10 cellular contexts compared by ENCODE assay signal in genomic region chr6:81241717-81242116, GRCh38.
DNase-seq lines count a peak whose midpoint lies in the region; ATAC-seq and TF ChIP-seq lines count a peak whose summit lies in the region.
"Had no signal": no experiment of that assay in that cellular context is flagged by ENCODE, and none has a peak within 500 bp of the region (broad histone marks: within the 10 kb centered on the region; RNA-seq: fewer than 3 reads in every experiment).

No MANE protein-coding gene starts in this region.

- WGBS in hepatocyte (ENCODE audit: low lambda C conversion rate, missing lambda C conversion rate) = 44% methylated on average over 2 of the region's 2 CpGs

- H3K4me1 Mint-ChIP-seq in natural killer cell = no peaks in the 10 kb centered on the region
- H3K4me1 Mint-ChIP-seq: activated naive CD4-positive, alpha-beta T cell treated with anti-CD3 and anti-CD28 coated beads, Interleukin-2, amount 50 U/mL, for 24 hours had no signal

- H3K4me3 ChIP-seq in AG04449 (ENCODE audit: low read depth, low read length) (no peak overlapping the region), HCT116 (replicated peaks in 1 of 2; ENCODE audit: low read depth in 1 of 2, low read length in 2 of 2) (no peak overlapping the region), hepatocyte (no peak overlapping the region)
- H3K4me3 ChIP-seq: K562 had no signal

- H3K4me3 Mint-ChIP-seq in natural killer cell = no peak overlapping the region
- H3K4me3 Mint-ChIP-seq: activated naive CD4-positive, alpha-beta T cell treated with anti-CD3 and anti-CD28 coated beads, Interleukin-2, amount 50 U/mL, for 24 hours had no signal

- H4K20me1 ChIP-seq in HCT116 (ENCODE audit: insufficient read depth) = no peaks in the 10 kb centered on the region
- H4K20me1 ChIP-seq in hepatocyte (ENCODE audit: insufficient read depth, poor library complexity, severe bottlenecking) = no peaks in the 10 kb centered on the region

- RAD21 ChIA-PET in HCT116 (lab: Charles Lee; ENCODE audit: low non-redundant PET in 1 of 2, low total read pairs in 2 of 2, uncharacterized antibody in 2 of 2, unreplicated experiment in 2 of 2) = interaction anchor here in 1 of 2 experiments (0.6 kb wide), 1 partner anchor 512 kb away, joined by 3 read pairs; no protein-coding TSS in a partner anchor

- H3K36me3 Mint-ChIP-seq in natural killer cell = no peaks in the 10 kb centered on the region
- H3K36me3 Mint-ChIP-seq: activated naive CD4-positive, alpha-beta T cell treated with anti-CD3 and anti-CD28 coated beads, Interleukin-2, amount 50 U/mL, for 24 hours had no signal

- H3K4me2 ChIP-seq in HCT116 (ENCODE audit: low read length) = no peak overlapping the region
- no peak overlapping the region for H3K4me2 ChIP-seq in hepatocyte

- POLR2A ChIA-PET in AG04449 (lab: Yijun Ruan, JAX) (interaction anchor here (1.5 kb wide), 1 partner anchor 512 kb away, joined by 3 read pairs; no protein-coding TSS in a partner anchor), HCT116 (lab: Charles Lee) (no interaction called here)

- no peak overlapping the region for H3K27ac Mint-ChIP-seq in natural killer cell
- H3K27ac Mint-ChIP-seq: activated naive CD4-positive, alpha-beta T cell treated with anti-CD3 and anti-CD28 coated beads, Interleukin-2, amount 50 U/mL, for 24 hours had no signal

- no peaks in the 10 kb centered on the region for H3K4me1 ChIP-seq in HCT116 (ENCODE audit: control insufficient read depth in 1 of 2, insufficient read depth in 2 of 2, low read length in 2 of 2)
- H3K4me1 ChIP-seq in hepatocyte (ENCODE audit: insufficient read depth) = no peaks in the 10 kb centered on the region

- BruUV-seq in HCT116 (replicated peaks; lab: Mats Ljungman, UMichigan) = no TSS peak

- intact Hi-C loops in HCT116 (cut with micrococcal nuclease) (loop anchor here (5.0 to 10.0 kb wide), 4 partner anchors 226 to 1109 kb away; partner anchors contain the start of gene TENT5A), natural killer cell (cut with micrococcal nuclease) (no loop called here)

- no peak overlapping the region for H3K27ac ChIP-seq in HCT116 (ENCODE audit: low read depth, low read length)
- no peak overlapping the region for H3K27ac ChIP-seq in hepatocyte

- H3K9ac ChIP-seq in HCT116 (ENCODE audit: low read length) = no peak overlapping the region

- no peaks in the 10 kb centered on the region for H3K9me2 ChIP-seq in HCT116 (ENCODE audit: insufficient read depth)
- H3K9me2 ChIP-seq in hepatocyte (replicated peaks; ENCODE audit: insufficient read depth) = no peaks in the 10 kb centered on the region

- H3K9me3 ChIP-seq in HCT116 (ENCODE audit: control insufficient read depth in 1 of 2, insufficient read depth in 1 of 2, low read depth in 1 of 2, low read length in 2 of 2) = no peaks in the 10 kb centered on the region
- no peaks in the 10 kb centered on the region for H3K9me3 ChIP-seq in hepatocyte (ENCODE audit: low read depth)

- in situ Hi-C loops in SK-MEL-5 (cut with HindIII; ENCODE audit: low pct_unique_long_range_greater_than_20kb, low sequenced_read_pairs) = no loop called here

- DNase-seq in AG04449 (ENCODE audit: low read depth, low spot score) = peak; percentile 28
- DNase-seq in HCT116 (ENCODE audit: low read depth, low spot score) = peak; percentile 27
- peak; percentile 68 for DNase-seq in SK-MEL-5 (ENCODE audit: low read depth, low spot score)
- peak; percentile 70 for DNase-seq in hepatocyte (ENCODE audit: low spot score)
- DNase-seq in natural killer cell = no peak
- DNase-seq in activated naive CD4-positive, alpha-beta T cell (lab: John Stamatoyannopoulos, UW) = no peak

- no peaks in the 10 kb centered on the region for H3K27me3 Mint-ChIP-seq in natural killer cell (ENCODE audit: low read depth in 2 of 2)
- H3K27me3 Mint-ChIP-seq: activated naive CD4-positive, alpha-beta T cell treated with anti-CD3 and anti-CD28 coated beads, Interleukin-2, amount 50 U/mL, for 24 hours had no signal

- peak; percentile 31 for TF ChIP-seq CTCF in AG04449 (IDR thresholded peaks at IDR 0.05; ENCODE audit: insufficient read depth, low read length, missing control alignments)
- TF ChIP-seq CTCF in HCT116 (IDR thresholded peaks at IDR 0.05 in 2 of 3, conservative IDR thresholded peaks at IDR 0.05 in 1 of 3; ENCODE audit: borderline replicate concordance in 1 of 3, insufficient read depth in 1 of 3, low read depth in 2 of 3, low read length in 2 of 3) = peak; percentile 37 to 56 (median 54); a peak in 5 of 6 replicates
- peak; percentile 63 for TF ChIP-seq CTCF in hepatocyte (IDR thresholded peaks at IDR 0.05; ENCODE audit: poor library complexity)
- TF ChIP-seq CTCF in natural killer cell (IDR thresholded peaks at IDR 0.05) = no peak

- H3K36me3 ChIP-seq in HCT116 (ENCODE audit: control insufficient read depth in 1 of 2, insufficient read depth in 2 of 2, low read length in 2 of 2) = no peaks in the 10 kb centered on the region
- no peaks in the 10 kb centered on the region for H3K36me3 ChIP-seq in hepatocyte (replicated peaks; ENCODE audit: insufficient read depth, low read depth)

- H3K9me3 Mint-ChIP-seq in natural killer cell = peaks cover 2 to 4% of the 10 kb centered on the region in 2 donors
- H3K9me3 Mint-ChIP-seq: activated naive CD4-positive, alpha-beta T cell treated with anti-CD3 and anti-CD28 coated beads, Interleukin-2, amount 50 U/mL, for 24 hours had no signal

- H3K27me3 ChIP-seq in HCT116 (ENCODE audit: insufficient read depth, low read length) (no peaks in the 10 kb centered on the region), hepatocyte (no peaks in the 10 kb centered on the region)

- CTCF ChIA-PET in AG04449 (lab: Yijun Ruan, JAX) = interaction anchor here (0.8 to 2.2 kb wide), 5 partner anchors 13 to 767 kb away, joined by 3 to 5 read pairs (median 3); no protein-coding TSS in a partner anchor
- CTCF ChIA-PET in HCT116 (lab: Charles Lee) = interaction anchor here (0.6 to 1.0 kb wide), 6 partner anchors 9 to 512 kb away, joined by 3 to 6 read pairs (median 4); no protein-coding TSS in a partner anchor

- TF ChIP-seq RAD21 in HCT116 (IDR thresholded peaks at IDR 0.05; ENCODE audit: low read depth) = peak; percentile 66

- no peaks in the 10 kb centered on the region for H3K79me2 ChIP-seq in HCT116 (ENCODE audit: insufficient read depth, low read length)
- H3K79me2 ChIP-seq in hepatocyte = no peaks in the 10 kb centered on the region

- TF ChIP-seq POLR2A in HCT116 (IDR thresholded peaks at IDR 0.05; ENCODE audit: borderline replicate concordance, extremely low read depth, insufficient read depth, insufficient read length) = no peak

- H2AFZ ChIP-seq in HCT116 (ENCODE audit: low read depth, low read length, poor library complexity, severe bottlenecking) (peak overlapping the region; percentile 19), hepatocyte (no peak overlapping the region)

- ATAC-seq in HCT116 = no peak
- no peak for ATAC-seq in GM18867 (IDR thresholded peaks at IDR 0.05; ENCODE audit: unreplicated experiment)
- ATAC-seq in natural killer cell = no peak
- no peak for ATAC-seq in GM19023 (IDR thresholded peaks at IDR 0.05; ENCODE audit: unreplicated experiment)
- ATAC-seq: K562 had no signal

TF ChIP-seq in HCT116, 20 proteins besides CTCF, POLR2A, EP300 and RAD21 (continues in another document):
- TF ChIP-seq SIN3A (IDR thresholded peaks at IDR 0.05; ENCODE audit: low read depth) (no peak), FOSL1 (IDR thresholded peaks at IDR 0.05; ENCODE audit: low read depth) (no peak), SP1 (IDR thresholded peaks at IDR 0.05; ENCODE audit: low read depth) (no peak), EGR1 (IDR thresholded peaks at IDR 0.05; ENCODE audit: low read depth) (no peak), CBX3 (IDR thresholded peaks at IDR 0.05; ENCODE audit: low read depth) (no peak), MAX (IDR thresholded peaks at IDR 0.05) (no peak), ZFX (IDR thresholded peaks at IDR 0.05) (no peak), TCF7L2 (IDR thresholded peaks at IDR 0.05; ENCODE audit: borderline replicate concordance, extremely low read depth, insufficient read depth, insufficient read length) (no peak), YY1 (IDR thresholded peaks at IDR 0.05; ENCODE audit: extremely low read depth, insufficient replicate concordance, low read depth, low read length) (no peak), CEBPB (IDR thresholded peaks at IDR 0.05; ENCODE audit: low read depth) (no peak), ZNF274 (IDR thresholded peaks at IDR 0.05; ENCODE audit: low read depth, low read length) (no peak), JUND (IDR thresholded peaks at IDR 0.05) (no peak), EZH2 (IDR thresholded peaks at IDR 0.05) (no peak)
- TF ChIP-seq, protein P1, sequence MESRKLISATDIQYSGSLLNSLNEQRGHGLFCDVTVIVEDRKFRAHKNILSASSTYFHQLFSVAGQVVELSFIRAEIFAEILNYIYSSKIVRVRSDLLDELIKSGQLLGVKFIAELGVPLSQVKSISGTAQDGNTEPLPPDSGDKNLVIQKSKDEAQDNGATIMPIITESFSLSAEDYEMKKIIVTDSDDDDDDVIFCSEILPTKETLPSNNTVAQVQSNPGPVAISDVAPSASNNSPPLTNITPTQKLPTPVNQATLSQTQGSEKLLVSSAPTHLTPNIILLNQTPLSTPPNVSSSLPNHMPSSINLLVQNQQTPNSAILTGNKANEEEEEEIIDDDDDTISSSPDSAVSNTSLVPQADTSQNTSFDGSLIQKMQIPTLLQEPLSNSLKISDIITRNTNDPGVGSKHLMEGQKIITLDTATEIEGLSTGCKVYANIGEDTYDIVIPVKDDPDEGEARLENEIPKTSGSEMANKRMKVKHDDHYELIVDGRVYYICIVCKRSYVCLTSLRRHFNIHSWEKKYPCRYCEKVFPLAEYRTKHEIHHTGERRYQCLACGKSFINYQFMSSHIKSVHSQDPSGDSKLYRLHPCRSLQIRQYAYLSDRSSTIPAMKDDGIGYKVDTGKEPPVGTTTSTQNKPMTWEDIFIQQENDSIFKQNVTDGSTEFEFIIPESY (IDR thresholded peaks at IDR 0.05; ENCODE audit: extremely low read depth, insufficient replicate concordance, low read length) = no peak

Comparison
In these comparisons a context has a peak if more than half of its experiments do, and no peak if none do; other contexts are left out.
1. DNase-seq: peak in AG04449 (single experiment), HCT116 (single experiment), SK-MEL-5 (single experiment) and hepatocyte (single experiment); none in natural killer cell (single experiment) and activated naive CD4-positive, alpha-beta T cell (0 of 4).